1 cellular context compared by ENCODE assay signal in genomic region chr12:67647547-67648305, GRCh38.
TF ChIP-seq lines count a peak whose summit lies in the region.

No MANE protein-coding gene starts in this region.

TF ChIP-seq in HepG2, 621 proteins besides CTCF, POLR2A, EP300 and RAD21 (continued from another document and continues in another):
- no peak for TF ChIP-seq TRIM22 (IDR thresholded peaks at IDR 0.05)
- TF ChIP-seq ZHX2 (IDR thresholded peaks at IDR 0.05; ENCODE audit: low read depth): no peak
- no peak for TF ChIP-seq ZHX2 (CRISPR knock-in tag; IDR thresholded peaks at IDR 0.05; ENCODE audit: borderline replicate concordance)
- TF ChIP-seq PHF5A (CRISPR knock-in tag; IDR thresholded peaks at IDR 0.05; ENCODE audit: low read depth, unreplicated experiment): no peak
- TF ChIP-seq ZNF512B (CRISPR knock-in tag; IDR thresholded peaks at IDR 0.05; ENCODE audit: borderline replicate concordance): no peak
- TF ChIP-seq ZNF605 (CRISPR knock-in tag; IDR thresholded peaks at IDR 0.05): peak; percentile 57; the same call in 1 of the 2 replicates
- no peak for TF ChIP-seq MLX (CRISPR knock-in tag; IDR thresholded peaks at IDR 0.05)
- TF ChIP-seq NFIC (IDR thresholded peaks at IDR 0.05; ENCODE audit: low read length): no peak
- TF ChIP-seq SOX6 (IDR thresholded peaks at IDR 0.05): no peak
- no peak for TF ChIP-seq SOX6 (CRISPR knock-in tag; IDR thresholded peaks at IDR 0.05)
- TF ChIP-seq RBFOX2 (IDR thresholded peaks at IDR 0.05; ENCODE audit: low read depth, low read length): no peak
- no peak for TF ChIP-seq PLSCR1 (CRISPR knock-in tag; IDR thresholded peaks at IDR 0.05; ENCODE audit: borderline replicate concordance)
- TF ChIP-seq, protein P1, sequence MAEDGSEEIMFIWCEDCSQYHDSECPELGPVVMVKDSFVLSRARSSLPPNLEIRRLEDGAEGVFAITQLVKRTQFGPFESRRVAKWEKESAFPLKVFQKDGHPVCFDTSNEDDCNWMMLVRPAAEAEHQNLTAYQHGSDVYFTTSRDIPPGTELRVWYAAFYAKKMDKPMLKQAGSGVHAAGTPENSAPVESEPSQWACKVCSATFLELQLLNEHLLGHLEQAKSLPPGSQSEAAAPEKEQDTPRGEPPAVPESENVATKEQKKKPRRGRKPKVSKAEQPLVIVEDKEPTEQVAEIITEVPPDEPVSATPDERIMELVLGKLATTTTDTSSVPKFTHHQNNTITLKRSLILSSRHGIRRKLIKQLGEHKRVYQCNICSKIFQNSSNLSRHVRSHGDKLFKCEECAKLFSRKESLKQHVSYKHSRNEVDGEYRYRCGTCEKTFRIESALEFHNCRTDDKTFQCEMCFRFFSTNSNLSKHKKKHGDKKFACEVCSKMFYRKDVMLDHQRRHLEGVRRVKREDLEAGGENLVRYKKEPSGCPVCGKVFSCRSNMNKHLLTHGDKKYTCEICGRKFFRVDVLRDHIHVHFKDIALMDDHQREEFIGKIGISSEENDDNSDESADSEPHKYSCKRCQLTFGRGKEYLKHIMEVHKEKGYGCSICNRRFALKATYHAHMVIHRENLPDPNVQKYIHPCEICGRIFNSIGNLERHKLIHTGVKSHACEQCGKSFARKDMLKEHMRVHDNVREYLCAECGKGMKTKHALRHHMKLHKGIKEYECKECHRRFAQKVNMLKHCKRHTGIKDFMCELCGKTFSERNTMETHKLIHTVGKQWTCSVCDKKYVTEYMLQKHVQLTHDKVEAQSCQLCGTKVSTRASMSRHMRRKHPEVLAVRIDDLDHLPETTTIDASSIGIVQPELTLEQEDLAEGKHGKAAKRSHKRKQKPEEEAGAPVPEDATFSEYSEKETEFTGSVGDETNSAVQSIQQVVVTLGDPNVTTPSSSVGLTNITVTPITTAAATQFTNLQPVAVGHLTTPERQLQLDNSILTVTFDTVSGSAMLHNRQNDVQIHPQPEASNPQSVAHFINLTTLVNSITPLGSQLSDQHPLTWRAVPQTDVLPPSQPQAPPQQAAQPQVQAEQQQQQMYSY (CRISPR knock-in tag; IDR thresholded peaks at IDR 0.05): no peak
- no peak for TF ChIP-seq CEBPB (IDR thresholded peaks at IDR 0.05; ENCODE audit: borderline replicate concordance, low read depth, low read length)
- no peak for TF ChIP-seq ZNF292 (CRISPR knock-in tag; IDR thresholded peaks at IDR 0.05; ENCODE audit: borderline replicate concordance, low read depth)
- TF ChIP-seq ZNF101 (CRISPR knock-in tag; IDR thresholded peaks at IDR 0.05; ENCODE audit: borderline replicate concordance, low read depth): no peak
- no peak for TF ChIP-seq NR1H2 (CRISPR knock-in tag; IDR thresholded peaks at IDR 0.05; ENCODE audit: borderline replicate concordance, low read depth)
- TF ChIP-seq ZNF629 (CRISPR knock-in tag; conservative IDR thresholded peaks at IDR 0.05): no peak
- no peak for TF ChIP-seq ZNF10 (CRISPR knock-in tag; IDR thresholded peaks at IDR 0.05; ENCODE audit: borderline replicate concordance, low read depth)
- TF ChIP-seq ZNF407 (CRISPR knock-in tag; IDR thresholded peaks at IDR 0.05; ENCODE audit: not compliant biosample characterization): no peak
- TF ChIP-seq ZFP36 (IDR thresholded peaks at IDR 0.05; ENCODE audit: borderline replicate concordance, low read depth, low read length, partially characterized antibody): no peak
- peak; percentile 67; the same call in 1 of the 2 replicates for TF ChIP-seq BORCS8-MEF2B (CRISPR knock-in tag; IDR thresholded peaks at IDR 0.05)
- 0 out of 2 replicates have a peak, but pooled peaks have one; percentile 28 for TF ChIP-seq ZNF879 (CRISPR knock-in tag; IDR thresholded peaks at IDR 0.05)
